ENCODE assay signal across 8 cellular contexts in the genomic region with DNA sequence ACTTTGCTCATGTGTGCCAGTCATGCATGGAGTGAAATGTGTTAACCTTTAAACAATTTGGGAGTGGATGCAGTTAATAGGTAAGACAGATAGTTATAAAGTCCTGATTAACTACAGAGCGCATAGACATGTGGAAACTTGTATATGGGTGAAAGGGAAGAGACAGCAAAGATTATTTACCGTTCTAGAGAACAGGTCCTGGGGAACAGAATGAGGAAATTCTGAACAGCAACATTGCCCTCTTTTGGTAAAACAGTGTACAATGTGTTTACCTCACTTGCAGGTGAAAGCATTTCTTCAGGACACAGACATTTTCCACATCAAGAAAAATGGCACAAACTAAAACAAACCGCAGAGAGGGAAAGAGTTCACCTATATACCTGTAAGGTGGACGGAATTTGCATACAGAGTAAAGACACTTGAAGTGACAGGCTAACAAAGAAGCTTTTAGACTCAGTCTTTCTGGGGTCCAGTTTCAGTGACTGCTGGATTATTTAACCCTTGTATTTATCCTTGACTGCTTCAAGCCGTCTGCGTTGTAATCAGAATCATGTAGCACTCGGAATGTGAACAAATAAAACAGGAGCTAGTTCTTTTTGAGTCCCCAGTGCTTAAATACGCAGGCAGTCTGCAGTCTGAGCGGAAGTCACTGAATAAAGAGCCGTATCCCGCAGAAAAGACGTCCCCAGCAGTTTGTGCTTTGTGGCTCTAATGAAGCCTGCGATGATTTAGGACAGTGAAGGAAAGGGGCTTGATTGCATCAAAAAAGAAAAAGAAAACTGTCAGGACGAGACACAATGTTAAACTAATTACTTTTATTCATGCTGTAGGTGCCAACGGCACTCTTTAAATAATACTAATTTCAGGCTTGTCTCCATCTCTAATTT.
A peak's percentile ranks its signal among the peaks of the same experiment; 100 is the strongest.
DNase-seq lines count a peak whose midpoint lies in the region; ATAC-seq and TF ChIP-seq lines count a peak whose summit lies in the region.

No MANE protein-coding gene starts in this region.

- H3K27ac Mint-ChIP-seq in stimulated activated naive CD8-positive, alpha-beta T cell treated with anti-CD3 and anti-CD28 coated beads, Interleukin-15, amount 100 ng/mL, for 72 hours, result no peak overlapping the region
- no peak overlapping the region for H3K27ac Mint-ChIP-seq in activated T-helper 2 cell treated with anti-CD3 and anti-CD28 coated beads, Interferon-gamma antibody, Interleukin-2, Interleukin-4, amounts not matched to agents 10 μg/mL and 5 μg/mL and 100 μg/mL, durations not matched to agents 14 hours and 24 hours and 36 hours

- H3K27me3 Mint-ChIP-seq in stimulated activated naive CD8-positive, alpha-beta T cell treated with anti-CD3 and anti-CD28 coated beads, Interleukin-15, amount 100 ng/mL, for 72 hours, result peaks cover 44% of the 10 kb centered on the region
- H3K27me3 Mint-ChIP-seq in activated T-helper 2 cell treated with anti-CD3 and anti-CD28 coated beads, Interferon-gamma antibody, Interleukin-2, Interleukin-4, amounts not matched to agents 10 μg/mL and 5 μg/mL and 100 μg/mL, durations not matched to agents 14 hours and 24 hours and 36 hours (ENCODE audit: low read depth), result peaks cover 54% of the 10 kb centered on the region

- H3K27me3 ChIP-seq in right atrium auricular region (no peaks in the 10 kb centered on the region), gastrocnemius medialis (no peaks in the 10 kb centered on the region)

- peaks cover under 1 to 2% of the 10 kb centered on the region in 2 donors for H3K9me3 Mint-ChIP-seq in stimulated activated naive CD8-positive, alpha-beta T cell treated with anti-CD3 and anti-CD28 coated beads, Interleukin-15, amount 100 ng/mL, for 72 hours
- peaks cover under 1% of the 10 kb centered on the region for H3K9me3 Mint-ChIP-seq in activated T-helper 2 cell treated with anti-CD3 and anti-CD28 coated beads, Interferon-gamma antibody, Interleukin-2, Interleukin-4, amounts not matched to agents 10 μg/mL and 5 μg/mL and 100 μg/mL, durations not matched to agents 14 hours and 24 hours and 36 hours

- TF ChIP-seq CTCF in right atrium auricular region (IDR thresholded peaks at IDR 0.05) (peak in 1 of 2 donors; percentile 59), gastrocnemius medialis (IDR thresholded peaks at IDR 0.05 in 4 of 5, conservative IDR thresholded peaks at IDR 0.05 in 1 of 5) (peak in 2 of 5 experiments; percentile 27 to 43)

- no peak overlapping the region for H3K27ac ChIP-seq in right atrium auricular region
- no peak overlapping the region for H3K27ac ChIP-seq in gastrocnemius medialis

- TF ChIP-seq POLR2A in gastrocnemius medialis (IDR thresholded peaks at IDR 0.05), result no peak

- H3K4me3 Mint-ChIP-seq in stimulated activated naive CD8-positive, alpha-beta T cell treated with anti-CD3 and anti-CD28 coated beads, Interleukin-15, amount 100 ng/mL, for 72 hours, result peak overlapping the region in 1 of 2 donors; percentile 29
- peak overlapping the region; percentile 27 for H3K4me3 Mint-ChIP-seq in activated T-helper 2 cell treated with anti-CD3 and anti-CD28 coated beads, Interferon-gamma antibody, Interleukin-2, Interleukin-4, amounts not matched to agents 10 μg/mL and 5 μg/mL and 100 μg/mL, durations not matched to agents 14 hours and 24 hours and 36 hours (ENCODE audit: low read depth)

- intact Hi-C loops in activated T-helper 2 cell treated with anti-CD3 and anti-CD28 coated beads, Interferon-gamma antibody, Interleukin-2, Interleukin-4, amounts not matched to agents 10 μg/mL and 5 μg/mL and 100 μg/mL, durations not matched to agents 14 hours and 24 hours and 36 hours (cut with micrococcal nuclease), result loop anchor here (5.0 to 10.0 kb wide), 4 partner anchors 162 to 828 kb away; no protein-coding TSS in a partner anchor
- intact Hi-C loops in gastrocnemius medialis (cut with DNase I; ENCODE audit: low total_unique reads), result no loop called here

- peaks cover 27% of the 10 kb centered on the region for H3K4me1 Mint-ChIP-seq in stimulated activated naive CD8-positive, alpha-beta T cell treated with anti-CD3 and anti-CD28 coated beads, Interleukin-15, amount 100 ng/mL, for 72 hours
- H3K4me1 Mint-ChIP-seq in activated T-helper 2 cell treated with anti-CD3 and anti-CD28 coated beads, Interferon-gamma antibody, Interleukin-2, Interleukin-4, amounts not matched to agents 10 μg/mL and 5 μg/mL and 100 μg/mL, durations not matched to agents 14 hours and 24 hours and 36 hours (ENCODE audit: low read depth), result peaks cover 42% of the 10 kb centered on the region

- ATAC-seq in stimulated activated naive CD8-positive, alpha-beta T cell treated with anti-CD3 and anti-CD28 coated beads, Interleukin-15, amount 100 ng/mL, for 72 hours, result peak; percentile 45
- no peak for ATAC-seq in stimulated activated naive CD8-positive, alpha-beta T cell treated with anti-CD3 and anti-CD28 coated beads, Interleukin-15, Interleukin-2, amounts not matched to agents 100 U/mL and 50 U/mL, for 24 hours
- peak; percentile 33 for ATAC-seq in HG02852 (IDR thresholded peaks at IDR 0.05; ENCODE audit: unreplicated experiment)
- peak; percentile 39 to 62 for ATAC-seq in gastrocnemius medialis

- H3K36me3 ChIP-seq in right atrium auricular region, result no peaks in the 10 kb centered on the region
- no peaks in the 10 kb centered on the region for H3K36me3 ChIP-seq in gastrocnemius medialis

- H3K9me3 ChIP-seq in right atrium auricular region (no peaks in the 10 kb centered on the region), gastrocnemius medialis (no peaks in the 10 kb centered on the region)

- in situ Hi-C loops in gastrocnemius medialis (cut with MboI; ENCODE audit: low sequenced_read_pairs in 4 of 4), result no loop called here

- peak overlapping the region; percentile 34 to 36 for H3K4me3 ChIP-seq in right atrium auricular region
- peak overlapping the region; percentile 10 to 39 (median 34) for H3K4me3 ChIP-seq in gastrocnemius medialis

- DNase-seq in stimulated activated naive CD8-positive, alpha-beta T cell treated with anti-CD3 and anti-CD28 coated beads, Interleukin-15, amount 100 ng/mL, for 72 hours, result peak in 1 of 2 donors; percentile 6
- DNase-seq in stimulated activated naive CD8-positive, alpha-beta T cell treated with anti-CD3 and anti-CD28 coated beads, Interleukin-15, Interleukin-2, amounts not matched to agents 100 U/mL and 50 U/mL, for 24 hours, result no peak
- peak; percentile 65 to 87 for DNase-seq in NCI-H2081 (lab: John Stamatoyannopoulos, UW)
- no peak for DNase-seq in activated T-helper 2 cell treated with anti-CD3 and anti-CD28 coated beads, Interferon-gamma antibody, Interleukin-2, Interleukin-4, amounts not matched to agents 10 μg/mL and 5 μg/mL and 100 μg/mL, durations not matched to agents 14 hours and 24 hours and 36 hours (ENCODE audit: low spot score)
- no peak for DNase-seq in right atrium auricular region (ENCODE audit: low spot score)
- DNase-seq in gastrocnemius medialis, result no peak
- no peak for DNase-seq in NCI-H187 (lab: John Stamatoyannopoulos, UW)

- H3K36me3 Mint-ChIP-seq in activated T-helper 2 cell treated with anti-CD3 and anti-CD28 coated beads, Interferon-gamma antibody, Interleukin-2, Interleukin-4, amounts not matched to agents 10 μg/mL and 5 μg/mL and 100 μg/mL, durations not matched to agents 14 hours and 24 hours and 36 hours (ENCODE audit: low read depth), result peaks cover under 1% of the 10 kb centered on the region

- H3K4me1 ChIP-seq in right atrium auricular region (no peaks in the 10 kb centered on the region), gastrocnemius medialis (peaks cover 8 to 13% of the 10 kb centered on the region in 2 donors)

Comparison
In these comparisons a context has a peak if more than half of its experiments do, and no peak if none do; other contexts are left out.
1. DNase-seq: peak in NCI-H2081 (2 of 2); none in stimulated activated naive CD8-positive, alpha-beta T cell treated with anti-CD3 and anti-CD28 coated beads, Interleukin-15, Interleukin-2, amounts not matched to agents 100 U/mL and 50 U/mL, for 24 hours (single experiment), activated T-helper 2 cell treated with anti-CD3 and anti-CD28 coated beads, Interferon-gamma antibody, Interleukin-2, Interleukin-4, amounts not matched to agents 10 μg/mL and 5 μg/mL and 100 μg/mL, durations not matched to agents 14 hours and 24 hours and 36 hours (single experiment), right atrium auricular region (single experiment), gastrocnemius medialis (0 of 2) and NCI-H187 (0 of 2).